Comparison of ENCODE assay signal across 28 cellular contexts in genomic region chr15:25418202-25418601, GRCh38.
"Had no signal": no experiment of that assay in that cellular context is flagged by ENCODE, and none has a peak within 500 bp of the region (broad histone marks: within the 10 kb centered on the region; RNA-seq: fewer than 3 reads in every experiment).

No MANE protein-coding gene starts in this region.

- H3K27ac ChIP-seq: ascending aorta, breast epithelium, cardiac muscle cell, coronary artery, dorsolateral prefrontal cortex had no signal

- H3K4me1 ChIP-seq: ascending aorta, breast epithelium had no signal

- DNase-seq: activated CD4-positive, alpha-beta T cell treated with anti-CD3 and anti-CD28 coated beads for 36 hours; activated CD4-positive, alpha-beta T cell treated with anti-CD3 and anti-CD28 coated beads, Interleukin-2, amount 10 ng/mL, durations not matched to agents 7 days and 5 days; activated CD4-positive, alpha-beta T cell treated with anti-CD3 and anti-CD28 coated beads, Interleukin-2, amount 50 U/mL, for 4 hours; activated CD4-positive, CD25-positive, alpha-beta regulatory T cell; activated CD4-positive, CD25-positive, alpha-beta regulatory T cell treated with anti-CD3 and anti-CD28 coated beads, Interleukin-2, amount 50 U/mL, for 72 hours; activated CD8-positive, alpha-beta memory T cell treated with anti-CD3 and anti-CD28 coated beads, Interleukin-2, amount 50 U/mL, for 48 hours; activated gamma-delta T cell; activated naive CD4-positive, alpha-beta T cell; activated naive CD4-positive, alpha-beta T cell treated with anti-CD3 and anti-CD28 coated beads, Interleukin-2, amount 10 ng/mL, durations not matched to agents 7 days and 5 days; activated naive CD8-positive, alpha-beta T cell treated with anti-CD3 and anti-CD28 coated beads, Interleukin-2, amount 10 ng/mL, durations not matched to agents 7 days and 5 days; activated T-cell treated with anti-CD3 and anti-CD28 coated beads for 4 hours; activated T-cell treated with anti-CD3 and anti-CD28 coated beads, Interleukin-2, amount 50 U/mL, for 24 hours; activated T-cell treated with anti-CD3 and anti-CD28 coated beads, Interleukin-2, amount 50 U/mL, for 72 hours; dorsolateral prefrontal cortex; effector memory CD4-positive, alpha-beta T cell; endodermal cell; foreskin fibroblast; head of caudate nucleus; hippocampal formation had no signal

- H3K9me3 Mint-ChIP-seq: central memory CD8-positive, alpha-beta T cell; endodermal cell had no signal

- H3K4me3 Mint-ChIP-seq: activated CD4-positive, alpha-beta T cell treated with anti-CD3 and anti-CD28 coated beads for 36 hours; activated CD4-positive, alpha-beta T cell treated with anti-CD3 and anti-CD28 coated beads, Interleukin-2, amount 10 ng/mL, durations not matched to agents 7 days and 5 days; activated naive CD4-positive, alpha-beta T cell treated with anti-CD3 and anti-CD28 coated beads, Interleukin-2, amount 10 ng/mL, durations not matched to agents 7 days and 5 days; activated naive CD8-positive, alpha-beta T cell treated with anti-CD3 and anti-CD28 coated beads, Interleukin-2, amount 10 ng/mL, durations not matched to agents 7 days and 5 days; activated T-cell treated with anti-CD3 and anti-CD28 coated beads, Interleukin-2, amount 50 U/mL, for 24 hours; activated T-cell treated with anti-CD3 and anti-CD28 coated beads, Interleukin-2, amount 50 U/mL, for 72 hours; brain; central memory CD8-positive, alpha-beta T cell; dendritic cell treated with granulocyte-macrophage colony-stimulating factor and Interleukin-4, amounts not matched to agents 40 ng/mL and 50 ng/mL, for 4 days; endodermal cell had no signal

- H3K27ac Mint-ChIP-seq: activated CD4-positive, alpha-beta T cell treated with anti-CD3 and anti-CD28 coated beads for 36 hours; activated CD4-positive, alpha-beta T cell treated with anti-CD3 and anti-CD28 coated beads, Interleukin-2, amount 10 ng/mL, durations not matched to agents 7 days and 5 days; activated naive CD4-positive, alpha-beta T cell treated with anti-CD3 and anti-CD28 coated beads, Interleukin-2, amount 10 ng/mL, durations not matched to agents 7 days and 5 days; activated naive CD4-positive, alpha-beta T cell treated with anti-CD3 and anti-CD28 coated beads, Interleukin-2, amount 50 U/mL, for 72 hours; activated naive CD8-positive, alpha-beta T cell treated with anti-CD3 and anti-CD28 coated beads, Interleukin-2, amount 10 ng/mL, durations not matched to agents 7 days and 5 days; activated T-cell treated with anti-CD3 and anti-CD28 coated beads, Interleukin-2, amount 50 U/mL, for 24 hours; brain; dendritic cell treated with granulocyte-macrophage colony-stimulating factor and Interleukin-4, amounts not matched to agents 40 ng/mL and 50 ng/mL, for 4 days; endodermal cell had no signal

- H3K27me3 Mint-ChIP-seq: activated CD4-positive, alpha-beta T cell treated with anti-CD3 and anti-CD28 coated beads for 36 hours; activated CD4-positive, alpha-beta T cell treated with anti-CD3 and anti-CD28 coated beads, Interleukin-2, amount 10 ng/mL, durations not matched to agents 7 days and 5 days; activated naive CD4-positive, alpha-beta T cell treated with anti-CD3 and anti-CD28 coated beads, Interleukin-2, amount 10 ng/mL, durations not matched to agents 7 days and 5 days; activated naive CD8-positive, alpha-beta T cell treated with anti-CD3 and anti-CD28 coated beads, Interleukin-2, amount 10 ng/mL, durations not matched to agents 7 days and 5 days; activated T-cell treated with anti-CD3 and anti-CD28 coated beads, Interleukin-2, amount 50 U/mL, for 24 hours; brain; central memory CD8-positive, alpha-beta T cell; dendritic cell treated with granulocyte-macrophage colony-stimulating factor and Interleukin-4, amounts not matched to agents 40 ng/mL and 50 ng/mL, for 4 days had no signal

- H3K27me3 ChIP-seq: ascending aorta, breast epithelium, cardiac muscle cell, dorsolateral prefrontal cortex had no signal

- H3K4me3 ChIP-seq: ascending aorta, breast epithelium, cardiac muscle cell, coronary artery, dorsolateral prefrontal cortex had no signal

- ATAC-seq: activated CD4-positive, alpha-beta T cell treated with anti-CD3 and anti-CD28 coated beads for 36 hours; activated naive CD4-positive, alpha-beta T cell treated with anti-CD3 and anti-CD28 coated beads, Interleukin-2, amount 50 U/mL, for 72 hours; activated T-cell treated with anti-CD3 and anti-CD28 coated beads, Interleukin-2, amount 50 U/mL, for 72 hours; esophagus mucosa had no signal

- H3K36me3 ChIP-seq: breast epithelium, cardiac muscle cell had no signal
